ENCODE assay signal across 10 cellular contexts in the genomic region with DNA sequence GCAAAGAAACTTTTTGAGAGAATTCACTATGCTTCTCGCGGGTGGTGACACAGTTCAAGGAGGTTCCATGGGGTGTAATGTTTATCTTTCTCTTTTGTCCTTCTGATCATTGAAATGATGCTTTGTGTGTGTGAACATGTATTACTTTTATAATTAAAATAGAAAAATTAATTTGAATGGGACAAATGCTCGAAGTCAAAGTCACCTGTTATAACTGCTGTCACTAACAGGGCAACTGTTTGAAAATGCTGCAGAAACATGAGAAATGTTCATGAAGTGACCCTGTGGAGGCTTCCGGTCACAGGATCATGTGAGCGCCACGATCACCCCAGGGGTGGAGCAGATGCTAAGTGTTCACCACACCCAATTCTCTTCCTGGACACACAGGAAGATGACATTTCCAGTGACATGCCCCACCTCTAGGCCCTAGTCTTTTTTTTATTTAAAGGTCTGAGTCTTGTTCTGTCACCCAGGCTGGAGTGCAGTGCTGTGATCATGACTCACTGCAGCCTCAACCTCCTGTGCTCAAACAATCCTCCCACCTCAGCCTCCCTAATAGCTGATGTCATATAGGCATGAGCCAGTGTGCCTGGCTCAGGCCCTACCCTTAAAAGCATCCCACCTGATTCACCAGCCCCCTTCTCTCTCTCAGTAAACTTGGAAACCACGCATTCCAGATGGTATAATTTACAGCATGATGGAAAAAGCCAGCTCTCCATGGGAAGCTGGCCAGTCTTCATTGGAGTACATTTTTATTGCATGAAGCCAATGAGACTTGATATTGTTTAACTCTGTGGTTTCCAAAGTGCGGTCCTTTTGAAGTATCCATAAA. TPM values are rescaled to one million over a fixed set of nuclear protein-coding genes. Genes with fewer than 3 reads are reported as not detected.
DNase-seq lines count a peak whose midpoint lies in the region; ATAC-seq lines count a peak whose summit lies in the region.
"Had no signal": no experiment of that assay in that cellular context is flagged by ENCODE, and none has a peak within 500 bp of the region (broad histone marks: within the 10 kb centered on the region; RNA-seq: fewer than 3 reads in every experiment).

No MANE protein-coding gene starts in this region.

- peaks cover 58% of the 10 kb centered on the region for H3K4me1 Mint-ChIP-seq in activated naive CD4-positive, alpha-beta T cell treated with anti-CD3 and anti-CD28 coated beads, Interleukin-2, amount 10 ng/mL, durations not matched to agents 7 days and 5 days
- H3K4me1 Mint-ChIP-seq in naive B cell = peaks cover 36 to 45% (median 40%) of the 10 kb centered on the region in 3 donors

- peak overlapping the region; percentile 31 for H3K4me3 Mint-ChIP-seq in activated naive CD4-positive, alpha-beta T cell treated with anti-CD3 and anti-CD28 coated beads, Interleukin-2, amount 10 ng/mL, durations not matched to agents 7 days and 5 days
- H3K4me3 Mint-ChIP-seq in naive B cell = peak overlapping the region in 6 of 8 donors; percentile 24 to 68 (median 51)

- DNase-seq in EH (ENCODE audit: low read depth) (peak; percentile 18), LoVo (ENCODE audit: low spot score) (peak; percentile 22), naive B cell (no peak), ecto neural progenitor cell (ENCODE audit: low spot score) (no peak)
- DNase-seq in activated naive CD4-positive, alpha-beta T cell treated with anti-CD3 and anti-CD28 coated beads, Interleukin-2, amount 10 ng/mL, durations not matched to agents 7 days and 5 days = peak; percentile 83

- H3K36me3 Mint-ChIP-seq in activated naive CD4-positive, alpha-beta T cell treated with anti-CD3 and anti-CD28 coated beads, Interleukin-2, amount 10 ng/mL, durations not matched to agents 7 days and 5 days = peaks cover 38% of the 10 kb centered on the region
- H3K36me3 Mint-ChIP-seq in naive B cell = no peaks in the 10 kb centered on the region

- H3K27ac Mint-ChIP-seq in activated naive CD4-positive, alpha-beta T cell treated with anti-CD3 and anti-CD28 coated beads, Interleukin-2, amount 10 ng/mL, durations not matched to agents 7 days and 5 days = peak overlapping the region; percentile 97
- peak overlapping the region; percentile 44 to 93 (median 77) for H3K27ac Mint-ChIP-seq in naive B cell

- no peaks in the 10 kb centered on the region for H3K27me3 Mint-ChIP-seq in activated naive CD4-positive, alpha-beta T cell treated with anti-CD3 and anti-CD28 coated beads, Interleukin-2, amount 10 ng/mL, durations not matched to agents 7 days and 5 days
- no peaks in the 10 kb centered on the region for H3K27me3 Mint-ChIP-seq in naive B cell

- H3K9me3 Mint-ChIP-seq in activated naive CD4-positive, alpha-beta T cell treated with anti-CD3 and anti-CD28 coated beads, Interleukin-2, amount 10 ng/mL, durations not matched to agents 7 days and 5 days = peaks cover 4% of the 10 kb centered on the region
- H3K9me3 Mint-ChIP-seq in naive B cell = no peaks in the 10 kb centered on the region

- peak; percentile 33 to 34 for ATAC-seq in naive B cell (ENCODE audit: low read depth in 2 of 2)
- ATAC-seq in HG02571 (IDR thresholded peaks at IDR 0.05; ENCODE audit: unreplicated experiment) = no peak
- no peak for ATAC-seq in GM18868 (IDR thresholded peaks at IDR 0.05; ENCODE audit: unreplicated experiment)
- no peak for ATAC-seq in HG03342 (IDR thresholded peaks at IDR 0.05; ENCODE audit: unreplicated experiment)

- CTCF ChIA-PET in activated naive CD4-positive, alpha-beta T cell treated with anti-CD3 and anti-CD28 coated beads, Interleukin-2, amount 10 ng/mL, durations not matched to agents 7 days and 5 days (lab: Charles Lee) = interaction anchor here (0.9 to 2.1 kb wide), 4 partner anchors 8 to 17 kb away, joined by 4 to 18 read pairs (median 6); no protein-coding TSS in a partner anchor

RNA-seq across cellular contexts. Expression of a gene that starts 21.1 kb away (rescaled TPM):
- polyA plus RNA-seq in naive B cell (ENCODE audit: low read depth in 6 of 6) = not detected
- polyA plus RNA-seq: keratinocyte, urinary bladder had no signal

RNA-seq across cellular contexts. Expression of a gene that starts 23.4 kb away (rescaled TPM):
- 100 to 1,000 TPM; 136 to 255 (median 157) TPM for polyA plus RNA-seq in naive B cell (ENCODE audit: low read depth in 6 of 6)

RNA-seq across cellular contexts. Expression of a gene that starts 24.2 kb away (rescaled TPM):
- 10 to 100 TPM in 5 of 6 donors, 1 to 10 TPM in 1; 3.4 to 34.5 (median 16.5) TPM for polyA plus RNA-seq in naive B cell (ENCODE audit: low read depth in 6 of 6)

RNA-seq across cellular contexts. Expression of a gene that starts 57.9 kb away (rescaled TPM):
- polyA plus RNA-seq in naive B cell (ENCODE audit: low read depth in 6 of 6) = 10 to 100 TPM; 40.2 to 93.3 (median 67.8) TPM

Comparison
In these comparisons a context has a peak if more than half of its experiments do, and no peak if none do; other contexts are left out.
1. DNase-seq: peak in EH (single experiment), LoVo (single experiment) and activated naive CD4-positive, alpha-beta T cell treated with anti-CD3 and anti-CD28 coated beads, Interleukin-2, amount 10 ng/mL, durations not matched to agents 7 days and 5 days (single experiment); none in naive B cell (single experiment) and ecto neural progenitor cell (single experiment).
2. ATAC-seq: peak in naive B cell (2 of 2); none in HG02571 (single experiment), GM18868 (single experiment) and HG03342 (single experiment).